Comparison of ENCODE assay signal across 8 cellular contexts in genomic region chr20:13008761-13009681, GRCh38. TPM values are rescaled to one million over a fixed set of nuclear protein-coding genes. Genes with fewer than 3 reads are reported as not detected.
DNase-seq lines count a peak whose midpoint lies in the region; ATAC-seq and TF ChIP-seq lines count a peak whose summit lies in the region.

SPTLC3 (plus strand) TSS chr20:13008972; CDS start chr20:13009268, 296 bp downstream.

- H2AFZ ChIP-seq in PC-9: peak within 1 kb of the TSS; percentile 56

- H3K36me3 Mint-ChIP-seq in activated CD4-positive, alpha-beta T cell treated with anti-CD3 and anti-CD28 coated beads for 36 hours (ENCODE audit: low read depth): no peaks in the 10 kb centered on the region
- H3K36me3 Mint-ChIP-seq in nephron (ENCODE audit: low read depth): peaks cover under 1% of the 10 kb centered on the region

- CTCF ChIA-PET in activated CD4-positive, alpha-beta T cell treated with anti-CD3 and anti-CD28 coated beads for 36 hours (lab: Charles Lee): interaction anchor here (0.6 kb wide), 2 partner anchors 108 to 383 kb away, joined by 3 to 6 read pairs; no protein-coding TSS in a partner anchor
- CTCF ChIA-PET in PC-9 (lab: Charles Lee): interaction anchor here (0.7 kb wide), 2 partner anchors 90 to 451 kb away, joined by 5 to 6 read pairs; no protein-coding TSS in a partner anchor

- no peaks in the 10 kb centered on the region for H3K27me3 ChIP-seq in PC-9 (ENCODE audit: insufficient read depth, low read depth)

- no peaks in the 10 kb centered on the region for H3K9me3 Mint-ChIP-seq in activated CD4-positive, alpha-beta T cell treated with anti-CD3 and anti-CD28 coated beads for 36 hours (ENCODE audit: low read depth)
- no peaks in the 10 kb centered on the region for H3K9me3 Mint-ChIP-seq in nephron

- ATAC-seq in activated CD4-positive, alpha-beta T cell treated with anti-CD3 and anti-CD28 coated beads for 36 hours: peak; percentile 62
- peak; percentile 28 for ATAC-seq in HG02798 (IDR thresholded peaks at IDR 0.05; ENCODE audit: poor library complexity, unreplicated experiment)

- no peaks in the 10 kb centered on the region for H3K79me2 ChIP-seq in PC-9 (ENCODE audit: low read depth)

- POLR2A ChIA-PET in activated CD4-positive, alpha-beta T cell treated with anti-CD3 and anti-CD28 coated beads for 36 hours (lab: Charles Lee): interaction anchor here (0.6 to 0.7 kb wide), 3 partner anchors 21 to 784 kb away, joined by 3 to 7 read pairs (median 4); no protein-coding TSS in a partner anchor
- POLR2A ChIA-PET in PC-9 (lab: Charles Lee; ENCODE audit: unreplicated experiment): interaction anchor here (0.6 to 0.7 kb wide), 6 partner anchors 14 to 743 kb away, joined by 3 to 11 read pairs (median 6); no protein-coding TSS in a partner anchor

- peaks cover 11% of the 10 kb centered on the region; the same call in 1 of the 2 replicates for H3F3A ChIP-seq in PC-9 (ENCODE audit: insufficient read depth, low read depth)

- H3K9me2 ChIP-seq in PC-9 (ENCODE audit: insufficient read depth): no peaks in the 10 kb centered on the region

- no peaks in the 10 kb centered on the region for H4K20me1 ChIP-seq in PC-9 (ENCODE audit: insufficient read depth)

- no peak for TF ChIP-seq CTCF in PC-9 (conservative IDR thresholded peaks at IDR 0.05)
- no peak for TF ChIP-seq CTCF in nephron (IDR thresholded peaks at IDR 0.05; ENCODE audit: unreplicated experiment in 3 of 3)

- peak; percentile 40 for DNase-seq in activated CD4-positive, alpha-beta T cell treated with anti-CD3 and anti-CD28 coated beads for 36 hours
- DNase-seq in activated CD4-positive, alpha-beta T cell treated with anti-CD3 and anti-CD28 coated beads for 4 hours: no peak
- peak; percentile 67 to 88 for DNase-seq in PC-9
- peak; percentile 51 for DNase-seq in fibroblast of gingiva (ENCODE audit: low read depth)
- no peak for DNase-seq in NCI-H2196 (lab: John Stamatoyannopoulos, UW; ENCODE audit: unreplicated experiment)
- DNase-seq in DMS153 (lab: John Stamatoyannopoulos, UW): no peak

- peak within 1 kb of the TSS; percentile 73 for H3K4me2 ChIP-seq in PC-9

- no peaks in the 10 kb centered on the region for H3K36me3 ChIP-seq in PC-9 (ENCODE audit: low read depth)

- H3K27ac Mint-ChIP-seq in activated CD4-positive, alpha-beta T cell treated with anti-CD3 and anti-CD28 coated beads for 36 hours: peak within 1 kb of the TSS; percentile 80
- peak within 1 kb of the TSS; percentile 82 to 90 (median 85) for H3K27ac Mint-ChIP-seq in nephron

- H3K27ac ChIP-seq in PC-9: peak within 1 kb of the TSS; percentile 63

- BruUV-seq in PC-9 (replicated peaks; lab: Mats Ljungman, UMichigan): TSS peak; percentile 48

- H3K4me3 ChIP-seq in PC-9: peak within 1 kb of the TSS; percentile 50

- peak within 1 kb of the TSS; percentile 70 for H3K4me3 Mint-ChIP-seq in activated CD4-positive, alpha-beta T cell treated with anti-CD3 and anti-CD28 coated beads for 36 hours
- peak within 1 kb of the TSS; percentile 84 to 93 (median 89) for H3K4me3 Mint-ChIP-seq in nephron

- peaks cover 28% of the 10 kb centered on the region for H3K4me1 ChIP-seq in PC-9 (replicated peaks; ENCODE audit: insufficient read depth)

- intact Hi-C loops in activated CD4-positive, alpha-beta T cell treated with anti-CD3 and anti-CD28 coated beads for 36 hours (cut with DNase I, micrococcal nuclease): loop anchor here in 1 of 2 experiments (5.0 kb wide), 2 partner anchors 82 to 213 kb away; partner anchors contain the start of gene ISM1
- intact Hi-C loops in PC-9 (cut with micrococcal nuclease; ENCODE audit: unreplicated experiment): loop anchor here (1.0 to 2.0 kb wide), 7 partner anchors 21 to 96 kb away; no protein-coding TSS in a partner anchor

- H3K4me1 Mint-ChIP-seq in activated CD4-positive, alpha-beta T cell treated with anti-CD3 and anti-CD28 coated beads for 36 hours: peaks cover 42% of the 10 kb centered on the region
- H3K4me1 Mint-ChIP-seq in nephron: peaks cover 36% of the 10 kb centered on the region

- H3K9me3 ChIP-seq in PC-9 (ENCODE audit: insufficient read depth, low read depth): no peaks in the 10 kb centered on the region

- no peaks in the 10 kb centered on the region for H3K27me3 Mint-ChIP-seq in activated CD4-positive, alpha-beta T cell treated with anti-CD3 and anti-CD28 coated beads for 36 hours
- peaks cover 4% of the 10 kb centered on the region for H3K27me3 Mint-ChIP-seq in nephron (ENCODE audit: low read depth)

RNA-seq across cellular contexts. Expression of gene SPTLC3, which starts in this region (rescaled TPM):
- total RNA-seq in activated CD4-positive, alpha-beta T cell treated with anti-CD3 and anti-CD28 coated beads for 36 hours: 1 to 10 TPM; 1.1 to 1.3 TPM
- 8.5 and 10.7 TPM in 2 replicates for total RNA-seq in PC-9 (2021)

Comparison
In these comparisons a context has a peak if more than half of its experiments do, and no peak if none do; other contexts are left out.
1. DNase-seq: peak in activated CD4-positive, alpha-beta T cell treated with anti-CD3 and anti-CD28 coated beads for 36 hours (single experiment), PC-9 (2 of 2) and fibroblast of gingiva (single experiment); none in activated CD4-positive, alpha-beta T cell treated with anti-CD3 and anti-CD28 coated beads for 4 hours (0 of 2), NCI-H2196 (single experiment) and DMS153 (single experiment).